ENCODE assay signal across 15 cellular contexts in the genomic region with DNA sequence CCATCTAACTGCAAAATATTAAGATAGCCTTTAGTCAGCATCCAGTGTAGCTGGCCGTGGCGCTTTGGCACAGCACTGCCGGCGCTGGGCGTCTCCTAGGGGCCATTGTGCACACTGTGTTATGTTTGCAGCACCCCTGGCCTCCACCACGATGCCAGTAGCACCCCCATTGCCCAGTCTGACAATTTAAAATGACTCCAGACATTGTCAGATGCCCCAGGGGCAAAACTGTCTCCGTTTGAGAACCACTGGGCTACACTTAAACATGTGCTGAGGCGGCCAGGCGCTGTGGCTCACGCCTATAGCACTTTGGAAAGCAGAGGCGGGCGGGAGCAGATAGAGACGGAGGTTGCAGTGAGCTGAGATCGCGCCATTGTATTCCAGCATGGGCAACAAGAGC. TPM values are rescaled to one million over a fixed set of nuclear protein-coding genes. Genes with fewer than 3 reads are reported as not detected.
DNase-seq lines count a peak whose midpoint lies in the region; ATAC-seq, FAIRE-seq and TF ChIP-seq lines count a peak whose summit lies in the region.
"Had no signal": no experiment of that assay in that cellular context is flagged by ENCODE, and none has a peak within 500 bp of the region (broad histone marks: within the 10 kb centered on the region; RNA-seq: fewer than 3 reads in every experiment).

No MANE protein-coding gene starts in this region.

- no peak overlapping the region for H3K56ac ChIP-seq in H1 (replicated peaks; ENCODE audit: insufficient read length, low read depth, low read length)

- no peak overlapping the region for H4K5ac ChIP-seq in H1 (ENCODE audit: insufficient read length, low read depth, low read length)

- TF ChIP-seq CTCF in SK-N-SH (IDR thresholded peaks at IDR 0.05) (no peak), H1 (IDR thresholded peaks at IDR 0.05; ENCODE audit: control extremely low read depth in 1 of 3, insufficient read depth in 1 of 3, low read depth in 1 of 3, low read length in 3 of 3) (no peak), spleen (IDR thresholded peaks at IDR 0.05 in 8 of 11, conservative IDR thresholded peaks at IDR 0.05 in 3 of 11) (no peak)

- H3K79me1 ChIP-seq in H1 (ENCODE audit: low read depth, low read length) = no peaks in the 10 kb centered on the region

- H3K14ac ChIP-seq in H1 (ENCODE audit: insufficient read length) = no peak overlapping the region

- no peak overlapping the region for H3K4me3 ChIP-seq in SK-N-SH (ENCODE audit: low read depth in 2 of 2, low read length in 1 of 2)
- no peak overlapping the region for H3K4me3 ChIP-seq in H1 (ENCODE audit: extremely low read depth in 1 of 4, insufficient read depth in 2 of 4, low read depth in 3 of 4, low read length in 4 of 4)
- no peak overlapping the region for H3K4me3 ChIP-seq in spleen

- no peak overlapping the region for H3K23ac ChIP-seq in H1 (ENCODE audit: insufficient read length)

- H3K9me3 ChIP-seq in SK-N-SH (no peaks in the 10 kb centered on the region), H1 (ENCODE audit: insufficient read depth in 2 of 2, low read depth in 1 of 2, low read length in 1 of 2) (no peaks in the 10 kb centered on the region), spleen (no peaks in the 10 kb centered on the region)

- H3K9ac ChIP-seq in SK-N-SH = no peak overlapping the region
- no peak overlapping the region for H3K9ac ChIP-seq in H1 (replicated peaks in 1 of 4; ENCODE audit: extremely low read depth in 1 of 4, low read depth in 3 of 4, low read length in 3 of 4)

- no peak overlapping the region for H3K18ac ChIP-seq in H1 (ENCODE audit: extremely low read depth, low read length)

- H2AFZ ChIP-seq in SK-N-SH (ENCODE audit: low read depth) = no peak overlapping the region
- H2AFZ ChIP-seq in H1 (ENCODE audit: low read length) = no peak overlapping the region

- H3F3A ChIP-seq in SK-N-SH (replicated peaks; ENCODE audit: insufficient read depth) = peaks cover 18% of the 10 kb centered on the region

- TF ChIP-seq RAD21 in SK-N-SH (IDR thresholded peaks at IDR 0.05; ENCODE audit: low read length) = peak; percentile 13; the same call in 1 of the 2 replicates
- TF ChIP-seq RAD21 in H1 (IDR thresholded peaks at IDR 0.05 in 1 of 2, conservative IDR thresholded peaks at IDR 0.05 in 1 of 2; ENCODE audit: low read depth in 2 of 2, low read length in 2 of 2) = no peak

- no peak overlapping the region for H2BK5ac ChIP-seq in H1 (ENCODE audit: low read depth, low read length)

- TF ChIP-seq POLR2A in H1 (IDR thresholded peaks at IDR 0.05; ENCODE audit: control extremely low read depth in 1 of 2, low read depth in 2 of 2, low read length in 2 of 2) = no peak
- no peak for TF ChIP-seq POLR2A in spleen (IDR thresholded peaks at IDR 0.05)

- H3K27ac ChIP-seq in SK-N-SH (ENCODE audit: low read depth in 2 of 2, low read length in 1 of 2) = peak overlapping the region in 1 of 2 experiments; percentile 81; a peak in 2 of 4 replicates
- H3K27ac ChIP-seq in H1 (ENCODE audit: low read depth, low read length) = no peak overlapping the region
- no peak overlapping the region for H3K27ac ChIP-seq in spleen

- no peaks in the 10 kb centered on the region for H3K23me2 ChIP-seq in H1 (ENCODE audit: low read depth, low read length)

- DNase-seq in SK-N-SH (peak; percentile 75), HTR-8/SVneo (ENCODE audit: insufficient read length, low spot score) (no peak), H1 (ENCODE audit: low read depth in 1 of 2, low spot score in 2 of 2) (no peak), spleen (peak; percentile 56), NCI-H446 (lab: John Stamatoyannopoulos, UW) (no peak), AG08395 (ENCODE audit: low spot score) (no peak)
- DNase-seq: 8988T; C1 segment of cervical spinal cord; Calu3; CD4-positive, alpha-beta T cell; DMS 273 treated with DMSO at 0.1 percent for 48 hours had no signal

- H4K20me1 ChIP-seq in SK-N-SH (ENCODE audit: insufficient read depth) (no peaks in the 10 kb centered on the region), H1 (replicated peaks in 1 of 2; ENCODE audit: control insufficient read depth in 1 of 2, insufficient read depth in 2 of 2, low read length in 2 of 2) (peaks cover 0 to 4% of the 10 kb centered on the region in 2 experiments)

- no peaks in the 10 kb centered on the region for H3K9me2 ChIP-seq in SK-N-SH

- H2AK5ac ChIP-seq in H1 (ENCODE audit: low read depth, low read length) = no peak overlapping the region

- WGBS in SK-N-SH (ENCODE audit: low lambda C conversion rate) = 79% methylated on average over 15 of the region's 15 CpGs
- WGBS in H1 (ENCODE audit: extremely low coverage in 1 of 2, insufficient coverage in 1 of 2, insufficient read length in 1 of 2, insufficient replicate concordance in 2 of 2, low coverage in 1 of 2, low lambda C conversion rate in 2 of 2, missing lambda C conversion rate in 1 of 2), 2 experiments = 90% methylated on average over 15 of the region's 15 CpGs; no CpG with 5 or more reads in 1 of the 2 experiments
- WGBS in spleen, 5 donors = 93 to 97% (median 95%) methylated on average over 15 of the region's 15 CpGs

- no peak overlapping the region for H2BK120ac ChIP-seq in H1 (replicated peaks; ENCODE audit: low read depth, low read length)

- no peak for TF ChIP-seq EP300 in SK-N-SH (IDR thresholded peaks at IDR 0.05; ENCODE audit: borderline replicate concordance in 1 of 2, low read depth in 1 of 2, low read length in 1 of 2)
- TF ChIP-seq EP300 in H1 (IDR thresholded peaks at IDR 0.05; ENCODE audit: borderline replicate concordance in 1 of 2, low read depth in 2 of 2, low read length in 2 of 2) = no peak

- H3K4me2 ChIP-seq in SK-N-SH (no peak overlapping the region), H1 (ENCODE audit: insufficient read depth in 1 of 2, low read depth in 2 of 2, low read length in 2 of 2) (no peak overlapping the region)

- H3K36me3 ChIP-seq in SK-N-SH (replicated peaks in 1 of 2; ENCODE audit: control insufficient read depth in 1 of 2, insufficient read depth in 2 of 2, low read length in 1 of 2) = peaks cover 14 to 31% of the 10 kb centered on the region in 2 experiments
- H3K36me3 ChIP-seq in H1 (ENCODE audit: control insufficient read depth in 2 of 4, insufficient read depth in 4 of 4, low read length in 3 of 4) = peaks cover 2 to 26% (median 13%) of the 10 kb centered on the region in 4 experiments; a peak in 6 of 8 replicates
- peaks cover 0 to 70% (median 32%) of the 10 kb centered on the region in 6 donors for H3K36me3 ChIP-seq in spleen

- no peak overlapping the region for H2BK20ac ChIP-seq in H1 (ENCODE audit: low read length)

- H2BK15ac ChIP-seq in H1 (ENCODE audit: low read length) = no peak overlapping the region

- POLR2A ChIA-PET in SK-N-SH (lab: Yijun Ruan, JAX) (interaction anchor here (0.7 to 1.0 kb wide), 3 partner anchors 25 to 110 kb away, joined by 3 to 4 read pairs (median 3); no protein-coding TSS in a partner anchor), H1 (lab: Charles Lee; ENCODE audit: partially characterized antibody) (interaction anchor here (0.6 kb wide), 1 partner anchor 181 kb away, joined by 3 read pairs; no protein-coding TSS in a partner anchor)

- FAIRE-seq in HTR-8/SVneo (lab: Jason Lieb, UNC) (peak; percentile 42), H1 (lab: Jason Lieb, UNC) (no peak)
- FAIRE-seq: H54 had no signal

- no peak overlapping the region for H4K8ac ChIP-seq in H1 (ENCODE audit: extremely low read depth, insufficient read depth, low read length)

- no peak overlapping the region for H2BK12ac ChIP-seq in H1 (ENCODE audit: low read depth, low read length)

- no peak overlapping the region for H4K91ac ChIP-seq in H1 (replicated peaks; ENCODE audit: insufficient read length, low read length)

- H3K4me1 ChIP-seq in SK-N-SH (ENCODE audit: control insufficient read depth in 1 of 2, insufficient read depth in 2 of 2, low read depth in 1 of 2, low read length in 1 of 2) (peaks cover 0 to 12% of the 10 kb centered on the region in 2 experiments; a peak in 1 of 4 replicates), H1 (replicated peaks in 1 of 4; ENCODE audit: control insufficient read depth in 3 of 4, insufficient read depth in 4 of 4, low read length in 3 of 4) (no peaks in the 10 kb centered on the region; a peak in 1 of 7 replicates), spleen (peaks cover 0 to 5% (median 3%) of the 10 kb centered on the region in 6 donors)

- H3K79me2 ChIP-seq in SK-N-SH (ENCODE audit: insufficient read depth) = peaks cover under 1% of the 10 kb centered on the region; the same call in 1 of the 2 replicates
- H3K79me2 ChIP-seq in H1 (ENCODE audit: control insufficient read depth in 1 of 2, insufficient read depth in 2 of 2, low read length in 2 of 2) = no peaks in the 10 kb centered on the region

- intact Hi-C loops in spleen (cut with DNase I; ENCODE audit: low total_unique reads) = no loop called here

- H3K4ac ChIP-seq in H1 (replicated peaks; ENCODE audit: insufficient read length, low read depth, low read length) = no peak overlapping the region

- ATAC-seq in SK-N-SH treated with all-trans-retinoic acid at 6 μM for 48 hours = no peak; the same call in 2 of the 3 replicates
- ATAC-seq: HCT116 had no signal

- H3K27me3 ChIP-seq in SK-N-SH (ENCODE audit: insufficient read depth) (no peaks in the 10 kb centered on the region), H1 (replicated peaks in 1 of 4; ENCODE audit: control insufficient read depth in 3 of 4, extremely low read depth in 1 of 4, insufficient read depth in 3 of 4, low read length in 3 of 4) (no peaks in the 10 kb centered on the region), spleen (replicated peaks in 1 of 7) (no peaks in the 10 kb centered on the region)

- CTCF ChIA-PET in SK-N-SH (lab: Yijun Ruan, JAX) = interaction anchor here (1.6 to 1.8 kb wide), 2 partner anchors 40 to 166 kb away, joined by 4 to 6 read pairs; no protein-coding TSS in a partner anchor
- CTCF ChIA-PET in H1 (lab: Charles Lee; ENCODE audit: partially characterized antibody) = interaction anchor here (0.6 to 2.0 kb wide), 3 partner anchors 10 to 147 kb away, joined by 3 to 6 read pairs (median 4); no protein-coding TSS in a partner anchor

RNA-seq across cellular contexts. Expression of gene MTG2, which starts 6.0 kb away (rescaled TPM):
- polyA plus RNA-seq in SK-N-SH (2012; rRNA removed) (36.6 and 42.9 TPM in 2 replicates), H1 (2011; rRNA removed) (14.4 and 24.7 TPM in 2 replicates), spleen (10 to 100 TPM; 26.9 to 41.3 (median 37.7) TPM)
- polyA plus RNA-seq in SK-N-SH (2012; cell fraction: cytosol; rRNA removed) = 25.8 and 27.8 TPM in 2 replicates
- 66.8 and 75.1 TPM in 2 replicates for polyA plus RNA-seq in SK-N-SH (2012; cell fraction: nucleus; rRNA removed)
- total RNA-seq in H1 (2021; fragmentation: NEBNext Ultra II Directional; extraction: Animal tissue kit (Norgen Biotek cat#: 25700)) = 22.8 and 24.1 TPM in 2 replicates
- 18.4 TPM for polyA plus RNA-seq in H1 (2011; cell fraction: cytosol; rRNA removed)
- polyA plus RNA-seq in H1 (2011; cell fraction: nucleus; rRNA removed) = 19.7 TPM
- polyA plus RNA-seq in H1 (2012, experiment 1 of 2) = 17.7 to 22.3 TPM (median 18.6 TPM) in 4 replicates
- 18.3 TPM for polyA plus RNA-seq in H1 (2012, experiment 2 of 2)
- polyA plus RNA-seq in H1 (2013, experiment 1 of 2) = 23.6 TPM
- polyA plus RNA-seq in H1 (2013, experiment 2 of 2) = 23.9 TPM
- 7.7 and 10.8 TPM in 2 replicates for polyA minus RNA-seq in H1 (2011; rRNA and poly(A)+ RNA removed)
- polyA minus RNA-seq in H1 (2011; cell fraction: cytosol; rRNA and poly(A)+ RNA removed) = 8.8 TPM
- 12.1 TPM for polyA minus RNA-seq in H1 (2011; cell fraction: nucleus; rRNA and poly(A)+ RNA removed)
- total RNA-seq in spleen = 10 to 100 TPM; 22.6 to 39.8 (median 37.5) TPM

RNA-seq across cellular contexts. Expression of gene SS18L1, which starts 33.3 kb away (rescaled TPM):
- polyA plus RNA-seq in SK-N-SH (2012; rRNA removed) (10.7 and 13.1 TPM in 2 replicates), H1 (2011; rRNA removed) (29.7 and 36.6 TPM in 2 replicates), spleen (10 to 100 TPM in 1 of 3 donors, 1 to 10 TPM in 2; 6.7 to 11.0 (median 8.4) TPM)
- polyA plus RNA-seq in SK-N-SH (2012; cell fraction: cytosol; rRNA removed) = 6.1 and 7.6 TPM in 2 replicates
- 38.4 and 51.9 TPM in 2 replicates for polyA plus RNA-seq in SK-N-SH (2012; cell fraction: nucleus; rRNA removed)
- total RNA-seq in H1 (2021; fragmentation: NEBNext Ultra II Directional; extraction: Animal tissue kit (Norgen Biotek cat#: 25700)) = 22.4 and 28.4 TPM in 2 replicates
- 30.1 TPM for polyA plus RNA-seq in H1 (2011; cell fraction: cytosol; rRNA removed)
- polyA plus RNA-seq in H1 (2011; cell fraction: nucleus; rRNA removed) = 83.9 TPM
- 18.9 to 24.1 TPM (median 19.8 TPM) in 4 replicates for polyA plus RNA-seq in H1 (2012, experiment 1 of 2)
- 3.0 TPM for polyA plus RNA-seq in H1 (2012, experiment 2 of 2)
- 12.9 TPM for polyA plus RNA-seq in H1 (2013, experiment 1 of 2)
- 12.2 TPM for polyA plus RNA-seq in H1 (2013, experiment 2 of 2)
- 16.5 and 24.4 TPM in 2 replicates for polyA minus RNA-seq in H1 (2011; rRNA and poly(A)+ RNA removed)
- 33.8 TPM for polyA minus RNA-seq in H1 (2011; cell fraction: cytosol; rRNA and poly(A)+ RNA removed)
- polyA minus RNA-seq in H1 (2011; cell fraction: nucleus; rRNA and poly(A)+ RNA removed) = 29.1 TPM
- 10 to 100 TPM; 13.0 to 18.6 (median 14.3) TPM for total RNA-seq in spleen

RNA-seq across cellular contexts. Expression of gene PSMA7, which starts 33.7 kb away (rescaled TPM):
- polyA plus RNA-seq in SK-N-SH (2012; rRNA removed) (687 and 801 TPM in 2 replicates), H1 (2011; rRNA removed) (607 and 648 TPM in 2 replicates), spleen (100 to 1,000 TPM; 178 to 281 (median 235) TPM)
- 613 and 674 TPM in 2 replicates for polyA plus RNA-seq in SK-N-SH (2012; cell fraction: cytosol; rRNA removed)
- 549 and 666 TPM in 2 replicates for polyA plus RNA-seq in SK-N-SH (2012; cell fraction: nucleus; rRNA removed)
- 339 and 361 TPM in 2 replicates for total RNA-seq in H1 (2021; fragmentation: NEBNext Ultra II Directional; extraction: Animal tissue kit (Norgen Biotek cat#: 25700))
- 619 TPM for polyA plus RNA-seq in H1 (2011; cell fraction: cytosol; rRNA removed)
- polyA plus RNA-seq in H1 (2011; cell fraction: nucleus; rRNA removed) = 429 TPM
- 276 to 407 TPM (median 389 TPM) in 4 replicates for polyA plus RNA-seq in H1 (2012, experiment 1 of 2)
- polyA plus RNA-seq in H1 (2012, experiment 2 of 2) = 325 TPM
- 550 TPM for polyA plus RNA-seq in H1 (2013, experiment 1 of 2)
- 519 TPM for polyA plus RNA-seq in H1 (2013, experiment 2 of 2)
- 194 and 202 TPM in 2 replicates for polyA minus RNA-seq in H1 (2011; rRNA and poly(A)+ RNA removed)
- 110 TPM for polyA minus RNA-seq in H1 (2011; cell fraction: cytosol; rRNA and poly(A)+ RNA removed)
- polyA minus RNA-seq in H1 (2011; cell fraction: nucleus; rRNA and poly(A)+ RNA removed) = 72.4 TPM
- total RNA-seq in spleen = 100 to 1,000 TPM; 157 to 247 (median 180) TPM

RNA-seq across cellular contexts. Expression of gene HRH3, which starts 43.2 kb away (rescaled TPM):
- polyA plus RNA-seq in SK-N-SH (2012; rRNA removed) = 0.02 TPM in 2 replicates
- 0.03 and 0.04 TPM in 2 replicates for polyA plus RNA-seq in SK-N-SH (2012; cell fraction: cytosol; rRNA removed)
- polyA plus RNA-seq in SK-N-SH (2012; cell fraction: nucleus; rRNA removed) = 0.07 and 0.18 TPM in 2 replicates
- 4.4 and 4.5 TPM in 2 replicates for total RNA-seq in H1 (2021; fragmentation: NEBNext Ultra II Directional; extraction: Animal tissue kit (Norgen Biotek cat#: 25700))
- 2.0 and 3.1 TPM in 2 replicates for polyA plus RNA-seq in H1 (2011; rRNA removed)
- 1.1 TPM for polyA plus RNA-seq in H1 (2011; cell fraction: cytosol; rRNA removed)
- polyA plus RNA-seq in H1 (2011; cell fraction: nucleus; rRNA removed) = 6.5 TPM
- 2.9 to 8.2 TPM (median 6.9 TPM) in 4 replicates for polyA plus RNA-seq in H1 (2012, experiment 1 of 2)
- polyA plus RNA-seq in H1 (2012, experiment 2 of 2) = 5.6 TPM
- polyA plus RNA-seq in H1 (2013, experiment 1 of 2) = 3.7 TPM
- polyA plus RNA-seq in H1 (2013, experiment 2 of 2) = 4.0 TPM
- polyA minus RNA-seq in H1 (2011; rRNA and poly(A)+ RNA removed) = 0.54 and 0.66 TPM in 2 replicates
- polyA minus RNA-seq in H1 (2011; cell fraction: cytosol; rRNA and poly(A)+ RNA removed) = 3.4 TPM
- 1.6 TPM for polyA minus RNA-seq in H1 (2011; cell fraction: nucleus; rRNA and poly(A)+ RNA removed)
- total RNA-seq in spleen = not detected
- not detected for polyA plus RNA-seq in spleen
- total RNA-seq: Calu3; CD4-positive, alpha-beta T cell; Daoy had no signal

RNA-seq across cellular contexts. Expression of gene LSM14B, which starts 54.6 kb away (rescaled TPM):
- polyA plus RNA-seq in SK-N-SH (2012; rRNA removed) = 52.2 and 64.6 TPM in 2 replicates
- polyA plus RNA-seq in SK-N-SH (2012; cell fraction: cytosol; rRNA removed) = 36.9 and 51.7 TPM in 2 replicates
- 45.2 and 49.2 TPM in 2 replicates for polyA plus RNA-seq in SK-N-SH (2012; cell fraction: nucleus; rRNA removed)
- total RNA-seq in H1 (2021; fragmentation: NEBNext Ultra II Directional; extraction: Animal tissue kit (Norgen Biotek cat#: 25700)) = 65.6 and 70.0 TPM in 2 replicates
- polyA plus RNA-seq in H1 (2011; rRNA removed) = 58.3 and 93.9 TPM in 2 replicates
- 55.5 TPM for polyA plus RNA-seq in H1 (2011; cell fraction: cytosol; rRNA removed)
- 80.3 TPM for polyA plus RNA-seq in H1 (2011; cell fraction: nucleus; rRNA removed)
- polyA plus RNA-seq in H1 (2012, experiment 1 of 2) = 62.5 to 71.2 TPM (median 67.6 TPM) in 4 replicates
- polyA plus RNA-seq in H1 (2012, experiment 2 of 2) = 24.0 TPM
- polyA plus RNA-seq in H1 (2013, experiment 1 of 2) = 46.2 TPM
- 45.5 TPM for polyA plus RNA-seq in H1 (2013, experiment 2 of 2)
- polyA minus RNA-seq in H1 (2011; rRNA and poly(A)+ RNA removed) = 51.4 and 62.8 TPM in 2 replicates
- polyA minus RNA-seq in H1 (2011; cell fraction: cytosol; rRNA and poly(A)+ RNA removed) = 40.5 TPM
- 38.9 TPM for polyA minus RNA-seq in H1 (2011; cell fraction: nucleus; rRNA and poly(A)+ RNA removed)
- total RNA-seq in spleen = 10 to 100 TPM; 17.6 to 37.6 (median 31.9) TPM
- 10 to 100 TPM; 14.0 to 20.1 (median 15.0) TPM for polyA plus RNA-seq in spleen

Comparison
In these comparisons a context has a peak if more than half of its experiments do, and no peak if none do; other contexts are left out.
1. DNase-seq: peak in SK-N-SH (single experiment) and spleen (single experiment); none in HTR-8/SVneo (single experiment), H1 (0 of 2), NCI-H446 (0 of 2) and AG08395 (single experiment).
2. Of the 17 proteins assayed by ChIP-seq in both H1 and SK-N-SH: peak only in H1: POLR2AphosphoS5; only in SK-N-SH: RAD21; in both: none; in neither: 15.